Comparison of ENCODE assay signal across 8 cellular contexts in the genomic region with DNA sequence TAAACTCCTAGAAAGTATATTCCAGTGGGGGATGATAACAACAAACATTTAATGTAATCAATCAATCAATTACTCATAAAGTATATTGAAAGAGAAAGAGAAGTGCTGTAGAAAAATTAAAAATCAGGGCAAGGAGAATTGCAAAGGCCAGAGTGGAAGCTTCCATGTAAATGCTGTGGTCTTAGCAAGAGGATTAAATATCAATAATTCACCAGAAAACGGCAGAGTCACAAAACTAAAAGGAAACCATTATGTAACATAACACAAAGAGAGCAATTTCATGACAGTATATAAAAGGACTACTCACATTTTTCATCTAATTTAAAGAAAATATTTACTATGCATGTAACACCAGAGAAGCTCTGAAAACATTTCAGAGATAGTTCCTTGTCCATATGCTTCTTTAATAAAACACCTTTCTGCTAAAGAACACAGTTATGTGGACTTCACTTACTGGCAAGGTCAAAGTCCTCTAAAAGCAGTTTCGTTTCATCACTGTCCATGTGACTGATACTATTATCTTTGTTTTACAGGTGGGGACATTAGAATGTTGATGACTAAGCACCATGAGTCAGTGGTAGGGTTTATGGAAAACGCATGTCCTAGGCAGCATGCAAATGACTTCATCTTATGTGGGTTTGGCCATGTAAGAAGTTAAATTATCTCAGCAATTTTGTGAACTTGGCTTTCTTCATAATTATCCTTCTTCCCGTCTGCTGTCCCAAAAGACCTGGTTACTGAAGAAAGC.
A peak's percentile ranks its signal among the peaks of the same experiment; 100 is the strongest.
DNase-seq lines count a peak whose midpoint lies in the region; ATAC-seq and TF ChIP-seq lines count a peak whose summit lies in the region.

No MANE protein-coding gene starts in this region.

- H3K4me3 ChIP-seq in foreskin fibroblast (ENCODE audit: low read depth in 1 of 2, low read length in 2 of 2), result no peak overlapping the region

- ATAC-seq in HG02642 (IDR thresholded peaks at IDR 0.05; ENCODE audit: poor library complexity, unreplicated experiment), result peak; percentile 60

- no peak for TF ChIP-seq CTCF in foreskin fibroblast (IDR thresholded peaks at IDR 0.05; ENCODE audit: low read depth, low read length)

- DNase-seq in Daoy (ENCODE audit: low read depth) (peak; percentile 94), NOMO-1 treated with dmso at 0.1 percent for 144 hours (lab: John Stamatoyannopoulos, UW; ENCODE audit: unreplicated experiment) (peak; percentile 64), foreskin fibroblast (peak; percentile 91 to 96), 8988T (no peak), middle frontal gyrus (ENCODE audit: extremely low spot score, low spot score) (no peak), NCI-H2029 treated with DMSO at 0.1 percent for 48 hours (lab: John Stamatoyannopoulos, UW) (no peak)
- no peak for DNase-seq in activated CD4-positive, alpha-beta T cell treated with anti-CD3 and anti-CD28 coated beads for 4 hours

Comparison
In these comparisons a context has a peak if more than half of its experiments do, and no peak if none do; other contexts are left out.
1. DNase-seq: peak in Daoy (single experiment), NOMO-1 treated with dmso at 0.1 percent for 144 hours (single experiment) and foreskin fibroblast (2 of 2); none in 8988T (single experiment), activated CD4-positive, alpha-beta T cell treated with anti-CD3 and anti-CD28 coated beads for 4 hours (0 of 2), middle frontal gyrus (single experiment) and NCI-H2029 treated with DMSO at 0.1 percent for 48 hours (single experiment).